15 cellular contexts compared by ENCODE assay signal in genomic region chr2:172550419-172550818, GRCh38.
"Had no signal": no experiment of that assay in that cellular context is flagged by ENCODE, and none has a peak within 500 bp of the region (broad histone marks: within the 10 kb centered on the region; RNA-seq: fewer than 3 reads in every experiment).

No MANE protein-coding gene starts in this region.

- H3K27me3 ChIP-seq: transverse colon had no signal

- ATAC-seq: effector memory CD8-positive, alpha-beta T cell; right cardiac atrium; stimulated activated naive B cell treated with anti-CD40 and anti-IgM and Interleukin-4, amounts not matched to agents 10 μg/mL and 1 μg/mL and 100 μg/mL, for 72 hours had no signal

- H3K9me3 ChIP-seq: transverse colon had no signal

- H3K4me3 Mint-ChIP-seq: activated B cell treated with CpG ODN at 0.5 μM for 24 hours; effector memory CD8-positive, alpha-beta T cell; stimulated activated naive B cell treated with anti-CD40 and anti-IgM and Interleukin-4, amounts not matched to agents 10 μg/mL and 1 μg/mL and 100 μg/mL, for 72 hours had no signal

- DNase-seq: activated B cell treated with CpG ODN at 0.5 μM for 24 hours; activated CD4-positive, alpha-beta T cell treated with anti-CD3 and anti-CD28 coated beads, Interleukin-2, amount 50 U/mL, for 1 hour; activated effector memory CD4-positive, alpha-beta T cell treated with Interleukin-2 at 50 U/mL for 16 hours; activated T-cell treated with anti-CD3 and anti-CD28 coated beads, Interleukin-2, amount 50 U/mL, for 1 hour; effector memory CD8-positive, alpha-beta T cell; kidney glomerular epithelial cell; nucleus accumbens; right cardiac atrium; stimulated activated naive B cell treated with anti-CD40 and anti-IgM and Interleukin-4, amounts not matched to agents 10 μg/mL and 1 μg/mL and 100 μg/mL, for 72 hours; substantia nigra; transverse colon had no signal

- H3K27ac ChIP-seq: SK-N-MC, transverse colon had no signal

- H3K4me3 ChIP-seq: SK-N-MC, smooth muscle cell, transverse colon had no signal

- H3K27me3 Mint-ChIP-seq: activated B cell treated with CpG ODN at 0.5 μM for 24 hours; effector memory CD8-positive, alpha-beta T cell; stimulated activated naive B cell treated with anti-CD40 and anti-IgM and Interleukin-4, amounts not matched to agents 10 μg/mL and 1 μg/mL and 100 μg/mL, for 72 hours had no signal

- H3K36me3 ChIP-seq: transverse colon had no signal

- H3K9me3 Mint-ChIP-seq: effector memory CD8-positive, alpha-beta T cell had no signal

- H3K27ac Mint-ChIP-seq: activated B cell treated with CpG ODN at 0.5 μM for 24 hours; brain; progenitor cell of endocrine pancreas; stimulated activated naive B cell treated with anti-CD40 and anti-IgM and Interleukin-4, amounts not matched to agents 10 μg/mL and 1 μg/mL and 100 μg/mL, for 72 hours had no signal
